In genomic region chr19:16961010-16961822, GRCh38 we compare ENCODE assay signal across 7 cellular contexts.
DNase-seq lines count a peak whose midpoint lies in the region; TF ChIP-seq lines count a peak whose summit lies in the region.
"Not testable (repeated sequence)": the region's sequence is repeated elsewhere in the genome, so short reads cannot be mapped to it uniquely, and the experiment has no call there.

No MANE protein-coding gene starts in this region.

- DNase-seq in NCI-H146 treated with DMSO at 0.1 percent for 48 hours (lab: John Stamatoyannopoulos, UW; ENCODE audit: unreplicated experiment) (peak; percentile 36), OCI-M1 (lab: John Stamatoyannopoulos, UW) (peak; percentile 18), astrocyte of the hippocampus (ENCODE audit: low read depth, low spot score) (peak; percentile 9), cardiac muscle cell (ENCODE audit: low read depth in 1 of 2, low spot score in 1 of 2) (peak; percentile 6 to 52), left kidney (ENCODE audit: low read depth, low spot score) (peak; percentile 43)

- peak overlapping the region; percentile 59 for H2AFZ ChIP-seq in parathyroid adenoma

- TF ChIP-seq CTCF in cardiac muscle cell (IDR thresholded peaks at IDR 0.05; ENCODE audit: low read depth, low read length); parathyroid adenoma (IDR thresholded peaks at IDR 0.05): not testable (repeated sequence)

- H3K27ac ChIP-seq in cardiac muscle cell (peak overlapping the region; percentile 66), parathyroid adenoma (peak overlapping the region; percentile 44)

- not testable (repeated sequence) for H3K9me3 ChIP-seq in ES-I3 (ENCODE audit: control insufficient read depth, insufficient read depth, low read length); cardiac muscle cell (ENCODE audit: low read depth); parathyroid adenoma (ENCODE audit: control insufficient read depth, low read length)

- peak overlapping the region; percentile 35; the same call in 1 of the 2 replicates for H3K9ac ChIP-seq in ES-I3 (ENCODE audit: low read depth, low read length)
- not testable (repeated sequence) for H3K9ac ChIP-seq in parathyroid adenoma

- H3K27me3 ChIP-seq in cardiac muscle cell; parathyroid adenoma (ENCODE audit: control insufficient read depth, insufficient read depth, low read length): not testable (repeated sequence)

- H3K36me3 ChIP-seq in ES-I3 (ENCODE audit: insufficient read depth, low read length); cardiac muscle cell; parathyroid adenoma (ENCODE audit: control insufficient read depth, insufficient read depth, low read length): not testable (repeated sequence)

- H3K79me2 ChIP-seq in parathyroid adenoma = not testable (repeated sequence)

- not testable (repeated sequence) for H3K4me1 ChIP-seq in ES-I3 (ENCODE audit: insufficient read depth, low read length); cardiac muscle cell (ENCODE audit: low read depth)
- peaks cover 26% of the 10 kb centered on the region for H3K4me1 ChIP-seq in parathyroid adenoma

- H3K4me2 ChIP-seq in parathyroid adenoma (ENCODE audit: low read length) = not testable (repeated sequence)

- H3K4me3 ChIP-seq in cardiac muscle cell; parathyroid adenoma (ENCODE audit: low read depth, low read length): not testable (repeated sequence)
